In the genomic region with DNA sequence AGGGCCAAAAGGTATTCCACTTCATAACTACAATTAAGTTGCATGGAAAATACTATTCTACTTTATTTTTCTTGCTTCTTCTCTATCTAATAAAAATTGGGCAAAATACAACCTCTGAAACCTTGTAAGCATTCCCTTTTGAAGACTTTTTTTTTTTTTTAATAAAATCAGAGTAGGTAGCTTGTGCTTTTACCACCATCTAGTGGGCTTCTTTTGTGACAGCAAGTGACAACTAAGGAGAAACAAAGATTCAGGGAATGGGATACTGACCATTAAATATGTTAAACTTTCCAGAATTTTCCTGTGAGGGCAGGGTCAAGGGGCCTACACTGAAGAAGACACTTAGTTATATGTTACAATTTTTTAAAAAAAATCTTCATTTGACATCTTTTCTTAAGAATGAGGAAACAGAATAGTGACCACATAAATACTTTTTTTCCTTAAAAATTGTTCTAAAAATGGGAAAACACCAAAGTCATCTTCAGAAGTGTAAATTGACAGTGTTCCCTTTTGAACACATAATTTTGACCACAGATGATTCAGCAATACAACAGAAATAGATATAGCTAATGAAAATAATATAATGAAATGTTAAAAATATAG, we compare ENCODE assay signal across 8 cellular contexts.
A peak's percentile ranks its signal among the peaks of the same experiment; 100 is the strongest.
DNase-seq lines count a peak whose midpoint lies in the region; ATAC-seq and TF ChIP-seq lines count a peak whose summit lies in the region.

No MANE protein-coding gene starts in this region.

- H3K9me3 ChIP-seq in tibial artery = peaks cover 0 to 4% (median 0%) of the 10 kb centered on the region in 3 donors

- no peaks in the 10 kb centered on the region for H3K4me1 ChIP-seq in tibial artery

- no peaks in the 10 kb centered on the region for H3K36me3 ChIP-seq in tibial artery

- no peaks in the 10 kb centered on the region for H3K27me3 ChIP-seq in tibial artery

- TF ChIP-seq CTCF in HFF-Myc (IDR thresholded peaks at IDR 0.05; ENCODE audit: low read depth, low read length, missing control alignments) (peak; percentile 47), fibroblast of the aortic adventitia (IDR thresholded peaks at IDR 0.05; ENCODE audit: insufficient read depth, low read length) (peak; percentile 67), tibial artery (IDR thresholded peaks at IDR 0.05) (peak; percentile 12 to 35)

- H3K27ac ChIP-seq in tibial artery = no peak overlapping the region

- no peak overlapping the region for H3K4me3 ChIP-seq in HFF-Myc (replicated peaks; ENCODE audit: low read depth, low read length)
- no peak overlapping the region for H3K4me3 ChIP-seq in fibroblast of the aortic adventitia (ENCODE audit: low read depth, low read length)
- no peak overlapping the region for H3K4me3 ChIP-seq in tibial artery

- DNase-seq in AG20443 (ENCODE audit: low spot score) = peak; percentile 17
- DNase-seq in HFF-Myc (ENCODE audit: extremely low read depth, low read depth) = peak; percentile 16
- DNase-seq in OCI-M1 (lab: John Stamatoyannopoulos, UW) = peak; percentile 48
- peak; percentile 61 for DNase-seq in fibroblast of the aortic adventitia (ENCODE audit: low read depth)
- no peak for DNase-seq in tibial artery
- no peak for DNase-seq in stimulated activated naive CD8-positive, alpha-beta T cell treated with anti-CD3 and anti-CD28 coated beads, Interleukin-15, Interleukin-2, amounts not matched to agents 100 U/mL and 50 U/mL, for 24 hours
- no peak for DNase-seq in activated naive CD4-positive, alpha-beta T cell treated with Interleukin-2 at 50 U/mL for 16 hours

- intact Hi-C loops in tibial artery (cut with DNase I; ENCODE audit: low total_unique reads) = no loop called here

- ATAC-seq in GM18498 (IDR thresholded peaks at IDR 0.05; ENCODE audit: unreplicated experiment) = no peak
- ATAC-seq in stimulated activated naive CD8-positive, alpha-beta T cell treated with anti-CD3 and anti-CD28 coated beads, Interleukin-15, Interleukin-2, amounts not matched to agents 100 U/mL and 50 U/mL, for 24 hours = no peak

Comparison
In these comparisons a context has a peak if more than half of its experiments do, and no peak if none do; other contexts are left out.
1. DNase-seq: peak in AG20443 (single experiment), HFF-Myc (single experiment), OCI-M1 (single experiment) and fibroblast of the aortic adventitia (single experiment); none in tibial artery (0 of 2), stimulated activated naive CD8-positive, alpha-beta T cell treated with anti-CD3 and anti-CD28 coated beads, Interleukin-15, Interleukin-2, amounts not matched to agents 100 U/mL and 50 U/mL, for 24 hours (single experiment) and activated naive CD4-positive, alpha-beta T cell treated with Interleukin-2 at 50 U/mL for 16 hours (single experiment).
2. Peak in every context shown above with its lines, with median percentiles within 50 percentile points of each other: CTCF ChIP-seq.